8 cellular contexts compared by ENCODE assay signal in the genomic region with DNA sequence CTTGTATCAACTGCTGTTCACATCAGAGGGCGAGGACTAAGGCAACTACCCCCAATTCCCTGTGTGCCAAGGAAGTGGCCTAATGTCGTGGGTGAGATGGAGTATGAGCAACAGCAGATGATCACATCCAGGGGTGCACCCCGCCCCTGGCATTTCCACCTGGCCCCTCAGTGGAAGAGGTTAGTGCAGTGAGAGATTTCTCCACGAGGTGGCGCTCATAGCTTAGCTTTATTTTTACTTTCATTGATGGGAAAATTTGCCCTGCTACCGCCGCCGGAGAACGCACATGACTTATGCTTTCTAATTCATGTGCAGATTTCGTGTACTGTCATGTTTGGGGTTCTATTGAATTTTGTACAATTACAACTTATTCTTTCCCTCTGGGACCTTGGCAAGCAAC.
A peak's percentile ranks its signal among the peaks of the same experiment; 100 is the strongest.
DNase-seq lines count a peak whose midpoint lies in the region; ATAC-seq and TF ChIP-seq lines count a peak whose summit lies in the region.

No MANE protein-coding gene starts in this region.

- no peak overlapping the region for H3K4me3 ChIP-seq in Loucy (ENCODE audit: low read length, poor library complexity, severe bottlenecking)
- H3K4me3 ChIP-seq in body of pancreas: no peak overlapping the region

- peaks cover 21 to 29% of the 10 kb centered on the region in 2 donors for H3K27me3 Mint-ChIP-seq in effector memory CD8-positive, alpha-beta T cell

- peak; percentile 82 for TF ChIP-seq CTCF in Loucy (conservative IDR thresholded peaks at IDR 0.05; ENCODE audit: low read length)
- peak; percentile 67 to 86 (median 76) for TF ChIP-seq CTCF in body of pancreas (IDR thresholded peaks at IDR 0.05)

- H3K27me3 ChIP-seq in Loucy (ENCODE audit: insufficient read depth, low read length, poor library complexity, severe bottlenecking) (no peaks in the 10 kb centered on the region), body of pancreas (no peaks in the 10 kb centered on the region)

- H3K9ac ChIP-seq in Loucy (ENCODE audit: low read depth, low read length, poor library complexity, severe bottlenecking): no peak overlapping the region

- H3K36me3 ChIP-seq in Loucy (ENCODE audit: insufficient read depth, low read length): no peaks in the 10 kb centered on the region
- no peaks in the 10 kb centered on the region for H3K36me3 ChIP-seq in body of pancreas (replicated peaks in 1 of 2; ENCODE audit: insufficient read depth in 1 of 2, low read depth in 2 of 2)

- no peak overlapping the region for H3K4me2 ChIP-seq in Loucy (ENCODE audit: low read depth, low read length, poor library complexity, severe bottlenecking)

- ATAC-seq in GM21723 (IDR thresholded peaks at IDR 0.05; ENCODE audit: unreplicated experiment) (peak; percentile 88), body of pancreas (peak; percentile 56)
- no peak for ATAC-seq in effector memory CD8-positive, alpha-beta T cell (replicated peaks)

- intact Hi-C loops in body of pancreas (cut with DNase I): loop anchor here (10.0 kb wide), 1 partner anchor 617 kb away; no protein-coding TSS in a partner anchor

- peaks cover 0 to 6% of the 10 kb centered on the region in 2 donors for H3K9me3 Mint-ChIP-seq in effector memory CD8-positive, alpha-beta T cell

- H3K79me2 ChIP-seq in Loucy (ENCODE audit: insufficient read depth, low read length): no peaks in the 10 kb centered on the region

- peaks cover 0 to 3% of the 10 kb centered on the region in 2 donors for H3K4me1 Mint-ChIP-seq in effector memory CD8-positive, alpha-beta T cell (ENCODE audit: low read depth in 2 of 2)

- no peak overlapping the region for H3K27ac ChIP-seq in body of pancreas

- H3K4me1 ChIP-seq in Loucy (ENCODE audit: insufficient read depth, low read length, poor library complexity, severe bottlenecking) (no peaks in the 10 kb centered on the region), body of pancreas (peaks cover 6% of the 10 kb centered on the region)

- H3K9me2 ChIP-seq in Loucy (replicated peaks; ENCODE audit: low read depth, low read length): no peaks in the 10 kb centered on the region

- H3K9me3 ChIP-seq in Loucy (ENCODE audit: insufficient read depth, low read depth, low read length) (no peaks in the 10 kb centered on the region), body of pancreas (no peaks in the 10 kb centered on the region)

- no peak overlapping the region for H3K27ac Mint-ChIP-seq in effector memory CD8-positive, alpha-beta T cell

- H2AFZ ChIP-seq in Loucy (ENCODE audit: low read length): no peak overlapping the region

- peak; percentile 20 for DNase-seq in ELR (ENCODE audit: low read depth)
- peak; percentile 65 for DNase-seq in RKO (ENCODE audit: low spot score)
- DNase-seq in body of pancreas: peak; percentile 66 to 77 (median 68)
- peak; percentile 73 for DNase-seq in islet precursor cell
- peak; percentile 20 to 61 for DNase-seq in stimulated activated CD4-positive, alpha-beta T cell treated with anti-CD3 and anti-CD28 coated beads, Interleukin-4, amount 100 ng/mL, for 48 hours (ENCODE audit: low read depth in 2 of 2)
- no peak for DNase-seq in effector memory CD8-positive, alpha-beta T cell

- no peaks in the 10 kb centered on the region for H3F3A ChIP-seq in Loucy (ENCODE audit: low read depth)

- H3K36me3 Mint-ChIP-seq in effector memory CD8-positive, alpha-beta T cell (ENCODE audit: insufficient read depth): no peaks in the 10 kb centered on the region

- no peak overlapping the region for H3K4me3 Mint-ChIP-seq in effector memory CD8-positive, alpha-beta T cell

- TF ChIP-seq POLR2A in body of pancreas (IDR thresholded peaks at IDR 0.05): no peak

- no peaks in the 10 kb centered on the region for H4K20me1 ChIP-seq in Loucy (ENCODE audit: insufficient read depth, low read length, poor library complexity, severe bottlenecking)

- 4 to 7% methylated on average over 9 to 10 of the region's 10 CpGs for WGBS in body of pancreas, 2 donors

Comparison
In these comparisons a context has a peak if more than half of its experiments do, and no peak if none do; other contexts are left out.
1. DNase-seq: peak in ELR (single experiment), RKO (single experiment), body of pancreas (4 of 4), islet precursor cell (single experiment) and stimulated activated CD4-positive, alpha-beta T cell treated with anti-CD3 and anti-CD28 coated beads, Interleukin-4, amount 100 ng/mL, for 48 hours (2 of 2); none in effector memory CD8-positive, alpha-beta T cell (0 of 3).